1 cellular context compared by ENCODE assay signal in the genomic region with DNA sequence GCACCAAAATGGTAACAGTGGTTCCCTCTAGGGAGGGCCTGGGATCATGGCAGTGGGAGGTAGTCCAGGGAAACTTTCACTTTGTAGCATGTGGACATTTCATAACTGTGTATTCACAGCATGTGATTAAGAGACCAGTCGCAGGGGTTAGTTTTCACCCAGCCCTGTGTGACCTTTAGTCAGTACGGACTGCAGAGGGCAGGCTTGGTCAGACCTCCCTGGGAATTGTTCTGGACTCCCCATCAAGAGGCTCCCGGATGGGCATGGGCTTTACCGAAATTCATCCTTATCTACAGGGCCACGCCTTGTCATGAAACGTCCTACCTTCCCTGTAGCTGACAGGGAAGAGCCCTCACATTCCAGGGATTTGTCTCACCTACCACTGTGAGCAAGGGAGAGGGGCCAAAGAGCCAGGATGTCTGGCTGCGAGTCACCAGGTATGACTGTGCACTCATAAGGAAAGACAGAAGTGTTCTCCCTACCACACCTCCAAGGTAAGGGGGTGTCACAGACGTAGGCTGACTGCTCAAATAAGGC.
TF ChIP-seq lines count a peak whose summit lies in the region.

No MANE protein-coding gene starts in this region.

TF ChIP-seq in IMR-90, 13 proteins besides CTCF, POLR2A, EP300 and RAD21:
- TF ChIP-seq MAFK (IDR thresholded peaks at IDR 0.05; ENCODE audit: low read depth, low read length) (no peak), FOS (IDR thresholded peaks at IDR 0.05; ENCODE audit: low read depth, low read length) (no peak), RFX5 (IDR thresholded peaks at IDR 0.05; ENCODE audit: low read depth, low read length) (no peak), RCOR1 (IDR thresholded peaks at IDR 0.05; ENCODE audit: insufficient replicate concordance, low read length) (no peak), NFE2L2 (IDR thresholded peaks at IDR 0.05; ENCODE audit: low read depth, low read length) (no peak), MXI1 (IDR thresholded peaks at IDR 0.05; ENCODE audit: borderline replicate concordance, low read depth, low read length) (no peak), SMC3 (IDR thresholded peaks at IDR 0.05; ENCODE audit: low read depth, low read length) (no peak), MAZ (IDR thresholded peaks at IDR 0.05; ENCODE audit: borderline replicate concordance, low read depth, low read length) (no peak), CHD1 (IDR thresholded peaks at IDR 0.05; ENCODE audit: low read depth, low read length) (no peak), CEBPB (IDR thresholded peaks at IDR 0.05; ENCODE audit: low read depth, low read length) (no peak), BHLHE40 (IDR thresholded peaks at IDR 0.05; ENCODE audit: low read depth, low read length) (no peak)
- TF ChIP-seq, protein P1, sequence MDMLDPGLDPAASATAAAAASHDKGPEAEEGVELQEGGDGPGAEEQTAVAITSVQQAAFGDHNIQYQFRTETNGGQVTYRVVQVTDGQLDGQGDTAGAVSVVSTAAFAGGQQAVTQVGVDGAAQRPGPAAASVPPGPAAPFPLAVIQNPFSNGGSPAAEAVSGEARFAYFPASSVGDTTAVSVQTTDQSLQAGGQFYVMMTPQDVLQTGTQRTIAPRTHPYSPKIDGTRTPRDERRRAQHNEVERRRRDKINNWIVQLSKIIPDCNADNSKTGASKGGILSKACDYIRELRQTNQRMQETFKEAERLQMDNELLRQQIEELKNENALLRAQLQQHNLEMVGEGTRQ (IDR thresholded peaks at IDR 0.05; ENCODE audit: low read depth, low read length): no peak
- TF ChIP-seq, protein P2, sequence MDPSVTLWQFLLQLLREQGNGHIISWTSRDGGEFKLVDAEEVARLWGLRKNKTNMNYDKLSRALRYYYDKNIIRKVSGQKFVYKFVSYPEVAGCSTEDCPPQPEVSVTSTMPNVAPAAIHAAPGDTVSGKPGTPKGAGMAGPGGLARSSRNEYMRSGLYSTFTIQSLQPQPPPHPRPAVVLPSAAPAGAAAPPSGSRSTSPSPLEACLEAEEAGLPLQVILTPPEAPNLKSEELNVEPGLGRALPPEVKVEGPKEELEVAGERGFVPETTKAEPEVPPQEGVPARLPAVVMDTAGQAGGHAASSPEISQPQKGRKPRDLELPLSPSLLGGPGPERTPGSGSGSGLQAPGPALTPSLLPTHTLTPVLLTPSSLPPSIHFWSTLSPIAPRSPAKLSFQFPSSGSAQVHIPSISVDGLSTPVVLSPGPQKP (IDR thresholded peaks at IDR 0.05; ENCODE audit: borderline replicate concordance, low read depth, low read length): no peak
